ENCODE assay signal across 8 cellular contexts in genomic region chr1:179228783-179229213, GRCh38. TPM values are rescaled to one million over a fixed set of nuclear protein-coding genes. Genes with fewer than 3 reads are reported as not detected.
DNase-seq lines count a peak whose midpoint lies in the region; ATAC-seq and TF ChIP-seq lines count a peak whose summit lies in the region.

No MANE protein-coding gene starts in this region.

- WGBS in gastroesophageal sphincter (ENCODE audit: low coverage in 1 of 2), 2 donors: 0% methylated on average over 1 to 4 of the region's 19 CpGs

- H3K4me1 Mint-ChIP-seq in activated T-helper 17 cell treated with anti-CD3 and anti-CD28 coated beads, Interleukin-2, amount 50 U/mL, for 72 hours: peaks cover 28% of the 10 kb centered on the region

- H3K27ac ChIP-seq in gastroesophageal sphincter: peak overlapping the region; percentile 45 to 89 (median 85)

- no peaks in the 10 kb centered on the region for H3K27me3 Mint-ChIP-seq in activated T-helper 17 cell treated with anti-CD3 and anti-CD28 coated beads, Interleukin-2, amount 50 U/mL, for 72 hours

- H3K4me3 ChIP-seq in gastroesophageal sphincter: peak overlapping the region; percentile 89 to 100

- no peaks in the 10 kb centered on the region for H3K36me3 Mint-ChIP-seq in activated T-helper 17 cell treated with anti-CD3 and anti-CD28 coated beads, Interleukin-2, amount 50 U/mL, for 72 hours (ENCODE audit: low read depth)

- TF ChIP-seq CTCF in gastroesophageal sphincter (IDR thresholded peaks at IDR 0.05): no peak

- H3K9me3 Mint-ChIP-seq in activated T-helper 17 cell treated with anti-CD3 and anti-CD28 coated beads, Interleukin-2, amount 50 U/mL, for 72 hours: no peaks in the 10 kb centered on the region

- H3K36me3 ChIP-seq in gastroesophageal sphincter: peaks cover 0 to 8% of the 10 kb centered on the region in 2 donors

- peak overlapping the region; percentile 74 for H3K27ac Mint-ChIP-seq in activated T-helper 17 cell treated with anti-CD3 and anti-CD28 coated beads, Interleukin-2, amount 50 U/mL, for 72 hours

- TF ChIP-seq EP300 in gastroesophageal sphincter (IDR thresholded peaks at IDR 0.05): no peak

- H3K9me3 ChIP-seq in gastroesophageal sphincter: no peaks in the 10 kb centered on the region

- no peaks in the 10 kb centered on the region for H3K27me3 ChIP-seq in gastroesophageal sphincter

- ATAC-seq in HG02610 (IDR thresholded peaks at IDR 0.05; ENCODE audit: unreplicated experiment): peak; percentile 11
- ATAC-seq in activated T-helper 17 cell treated with anti-CD3 and anti-CD28 coated beads, Interleukin-2, amount 50 U/mL, for 72 hours (replicated peaks): peak; percentile 24
- peak; percentile 50 for ATAC-seq in gastroesophageal sphincter

- H3K4me1 ChIP-seq in gastroesophageal sphincter: peaks cover 0 to 35% (median 12%) of the 10 kb centered on the region in 3 donors

- DNase-seq in G401 (ENCODE audit: low spot score) (peak; percentile 55), NCI-H69 (lab: John Stamatoyannopoulos, UW) (peak; percentile 76), nucleus accumbens (lab: John Stamatoyannopoulos, UW) (peak in 46 of 56 donors; percentile 4 to 65 (median 34)), ureter (ENCODE audit: low spot score) (peak; percentile 44), epidermal melanocyte (ENCODE audit: insufficient read length, low spot score) (no peak)

- TF ChIP-seq POLR2A in gastroesophageal sphincter (IDR thresholded peaks at IDR 0.05): no peak

- H3K4me3 Mint-ChIP-seq in activated T-helper 17 cell treated with anti-CD3 and anti-CD28 coated beads, Interleukin-2, amount 50 U/mL, for 72 hours: peak overlapping the region; percentile 89

- in situ Hi-C loops in G401 (cut with HindIII; ENCODE audit: low sequenced_read_pairs): no loop called here

RNA-seq across cellular contexts. Expression of gene ABL2, which starts 0.7 kb away (rescaled TPM):
- 10.2 TPM in 2 replicates for total RNA-seq in G401 (2014; rRNA removed; shearing (Covaris generic))
- 1 to 10 TPM; 5.2 to 8.2 TPM for total RNA-seq in activated T-helper 17 cell treated with anti-CD3 and anti-CD28 coated beads, Interleukin-2, amount 50 U/mL, for 72 hours
- total RNA-seq in gastroesophageal sphincter (10 to 100 TPM; 11.8 to 22.2 (median 17.2) TPM), ureter (35.0 TPM)
